Comparison of ENCODE assay signal across 8 cellular contexts in the genomic region with DNA sequence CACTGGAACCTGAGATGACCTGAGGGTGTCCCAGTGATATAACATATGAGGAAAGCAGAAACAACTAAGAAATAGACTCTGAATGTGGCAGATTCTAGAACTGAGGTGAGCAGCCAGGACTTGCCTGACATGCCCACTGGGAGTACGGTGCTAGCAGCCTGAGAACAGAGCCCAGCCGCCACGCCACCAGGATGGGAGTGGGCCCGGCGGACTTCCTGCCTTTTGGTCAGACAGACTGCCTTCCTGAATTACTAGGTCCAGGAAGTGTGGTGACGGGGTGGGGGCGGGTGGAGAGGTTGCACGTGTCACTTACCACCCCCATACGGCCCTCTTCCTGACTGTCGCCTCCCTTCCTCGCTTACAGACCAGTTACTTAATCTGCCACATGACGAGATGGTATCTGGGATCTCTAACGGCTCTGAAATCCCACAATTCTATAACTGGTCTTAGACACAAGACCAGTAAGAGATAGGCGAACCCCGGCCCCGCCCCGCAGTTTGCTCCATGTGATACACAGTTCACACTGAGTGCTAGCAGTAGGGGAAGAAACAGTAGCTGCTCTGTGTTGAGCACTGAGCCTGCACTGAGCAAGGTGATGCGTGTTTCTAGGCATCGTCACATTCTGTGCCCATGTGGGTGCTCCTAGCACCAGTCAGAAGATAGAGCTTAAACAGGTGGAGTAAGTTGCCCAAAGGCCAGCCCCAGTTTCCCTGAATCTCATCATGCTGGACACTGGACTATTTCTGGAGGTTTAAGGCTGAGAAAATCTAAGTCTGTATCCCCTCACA.
DNase-seq lines count a peak whose midpoint lies in the region; ATAC-seq and TF ChIP-seq lines count a peak whose summit lies in the region.

No MANE protein-coding gene starts in this region.

- BruUV-seq in mammary epithelial cell (replicated peaks; lab: Mats Ljungman, UMichigan): no TSS peak

- no peak for ATAC-seq in HG02970 (IDR thresholded peaks at IDR 0.05; ENCODE audit: low FRiP score, unreplicated experiment)

- H3K36me3 ChIP-seq in liver (ENCODE audit: control insufficient read depth in 4 of 4, insufficient read depth in 3 of 4, low read depth in 1 of 4, low read length in 3 of 4): no peaks in the 10 kb centered on the region
- H3K36me3 ChIP-seq in mammary epithelial cell (ENCODE audit: insufficient read depth, low read length): no peaks in the 10 kb centered on the region

- H3K27me3 ChIP-seq in liver (ENCODE audit: control insufficient read depth in 4 of 4, insufficient read depth in 4 of 4, low read length in 3 of 4): no peaks in the 10 kb centered on the region
- peaks cover 1% of the 10 kb centered on the region for H3K27me3 ChIP-seq in mammary epithelial cell (ENCODE audit: insufficient read depth, low read length)

- H3K4me1 ChIP-seq in liver (ENCODE audit: control insufficient read depth in 4 of 4, insufficient read depth in 4 of 4, low read length in 3 of 4): peaks cover 2 to 11% (median 7%) of the 10 kb centered on the region in 4 donors
- H3K4me1 ChIP-seq in mammary epithelial cell (ENCODE audit: insufficient read depth, low read length): no peaks in the 10 kb centered on the region

- H3K27ac Mint-ChIP-seq in activated T-helper 2 cell treated with anti-CD3 and anti-CD28 coated beads, Interferon-gamma antibody, Interleukin-2, Interleukin-4, amounts not matched to agents 10 μg/mL and 5 μg/mL and 100 μg/mL, durations not matched to agents 14 hours and 24 hours and 36 hours: peak overlapping the region; percentile 61

- H3K27me3 Mint-ChIP-seq in activated T-helper 2 cell treated with anti-CD3 and anti-CD28 coated beads, Interferon-gamma antibody, Interleukin-2, Interleukin-4, amounts not matched to agents 10 μg/mL and 5 μg/mL and 100 μg/mL, durations not matched to agents 14 hours and 24 hours and 36 hours (ENCODE audit: low read depth): peaks cover 2% of the 10 kb centered on the region

- H3K9me3 Mint-ChIP-seq in activated T-helper 2 cell treated with anti-CD3 and anti-CD28 coated beads, Interferon-gamma antibody, Interleukin-2, Interleukin-4, amounts not matched to agents 10 μg/mL and 5 μg/mL and 100 μg/mL, durations not matched to agents 14 hours and 24 hours and 36 hours: peaks cover 10% of the 10 kb centered on the region

- no peak overlapping the region for H3K27ac ChIP-seq in liver (ENCODE audit: low read depth in 1 of 2, low read length in 2 of 2)
- no peak overlapping the region for H3K27ac ChIP-seq in mammary epithelial cell (ENCODE audit: insufficient read depth, low read depth, low read length)

- no peaks in the 10 kb centered on the region for H4K20me1 ChIP-seq in mammary epithelial cell (ENCODE audit: insufficient read depth, low read length)

- H2AFZ ChIP-seq in mammary epithelial cell (ENCODE audit: low read depth, low read length): no peak overlapping the region

- CTCF ChIA-PET in mammary epithelial cell (lab: Charles Lee; ENCODE audit: low non-redundant PET): no interaction called here

- in situ Hi-C loops in mammary epithelial cell (cut with MboI; ENCODE audit: low sequenced_read_pairs in 2 of 2): no loop called here

- H3K9ac ChIP-seq in liver (ENCODE audit: low read depth in 1 of 2, low read length in 2 of 2) (peak overlapping the region in 1 of 2 donors; percentile 33), mammary epithelial cell (ENCODE audit: insufficient read depth, low read length) (no peak overlapping the region)

- no peak overlapping the region for H3K4me2 ChIP-seq in mammary epithelial cell (ENCODE audit: insufficient read depth, low read depth, low read length)

- H3K4me1 Mint-ChIP-seq in activated T-helper 2 cell treated with anti-CD3 and anti-CD28 coated beads, Interferon-gamma antibody, Interleukin-2, Interleukin-4, amounts not matched to agents 10 μg/mL and 5 μg/mL and 100 μg/mL, durations not matched to agents 14 hours and 24 hours and 36 hours (ENCODE audit: low read depth): peaks cover 38% of the 10 kb centered on the region

- 65% methylated on average over 19 of the region's 19 CpGs for WGBS in liver
- WGBS in mammary epithelial cell (ENCODE audit: low coverage, missing lambda C conversion rate): 76% methylated on average over 16 of the region's 19 CpGs

- peak overlapping the region; percentile 43 for H3K4me3 Mint-ChIP-seq in activated T-helper 2 cell treated with anti-CD3 and anti-CD28 coated beads, Interferon-gamma antibody, Interleukin-2, Interleukin-4, amounts not matched to agents 10 μg/mL and 5 μg/mL and 100 μg/mL, durations not matched to agents 14 hours and 24 hours and 36 hours (ENCODE audit: low read depth)

- H3K4me3 ChIP-seq in liver (ENCODE audit: low read depth in 1 of 3, low read length in 3 of 3) (no peak overlapping the region), mammary epithelial cell (replicated peaks in 1 of 3; ENCODE audit: insufficient read depth in 1 of 3, low read depth in 2 of 3, low read length in 3 of 3) (no peak overlapping the region)

- peak; percentile 51 for DNase-seq in GM20000 (ENCODE audit: low spot score)
- DNase-seq in OCI-M1 (lab: John Stamatoyannopoulos, UW): peak; percentile 98
- DNase-seq in activated T-helper 2 cell treated with anti-CD3 and anti-CD28 coated beads, Interferon-gamma antibody, Interleukin-2, Interleukin-4, amounts not matched to agents 10 μg/mL and 5 μg/mL and 100 μg/mL, durations not matched to agents 14 hours and 24 hours and 36 hours (ENCODE audit: low spot score): peak; percentile 69
- DNase-seq in stimulated activated CD8-positive, alpha-beta memory T cell treated with anti-CD3 and anti-CD28 coated beads, Interleukin-15, amount 100 ng/mL, for 1 hour (ENCODE audit: low read depth): peak; percentile 2
- DNase-seq in NCI-H1694 treated with DMSO at 0.1 percent for 48 hours (lab: John Stamatoyannopoulos, UW): no peak
- DNase-seq in mammary epithelial cell: no peak

- dilution Hi-C loops in mammary epithelial cell (cut with HindIII; ENCODE audit: low sequenced_read_pairs): no loop called here

- H3K79me2 ChIP-seq in mammary epithelial cell (ENCODE audit: insufficient read depth, low read length): no peaks in the 10 kb centered on the region

- H3K36me3 Mint-ChIP-seq in activated T-helper 2 cell treated with anti-CD3 and anti-CD28 coated beads, Interferon-gamma antibody, Interleukin-2, Interleukin-4, amounts not matched to agents 10 μg/mL and 5 μg/mL and 100 μg/mL, durations not matched to agents 14 hours and 24 hours and 36 hours (ENCODE audit: low read depth): peaks cover 5% of the 10 kb centered on the region

- TF ChIP-seq CTCF in GM20000 (IDR thresholded peaks at IDR 0.05; ENCODE audit: extremely low read depth, missing control alignments) (no peak), liver (IDR thresholded peaks at IDR 0.05; ENCODE audit: low read depth, low read length, missing input control) (peak; percentile 9), mammary epithelial cell (conservative IDR thresholded peaks at IDR 0.05 in 1 of 2, IDR thresholded peaks at IDR 0.05 in 1 of 2; ENCODE audit: extremely low read depth in 1 of 2, insufficient read depth in 1 of 2, low read depth in 1 of 2, low read length in 2 of 2) (no peak)

- intact Hi-C loops in activated T-helper 2 cell treated with anti-CD3 and anti-CD28 coated beads, Interferon-gamma antibody, Interleukin-2, Interleukin-4, amounts not matched to agents 10 μg/mL and 5 μg/mL and 100 μg/mL, durations not matched to agents 14 hours and 24 hours and 36 hours (cut with micrococcal nuclease): loop anchor here (2.0 to 5.0 kb wide), 2 partner anchors 51 to 118 kb away; a partner anchor contains a TSS
- intact Hi-C loops in mammary epithelial cell (cut with micrococcal nuclease): no loop called here

- H3K9me3 ChIP-seq in liver (ENCODE audit: control insufficient read depth in 4 of 4, low read length in 3 of 4): no peaks in the 10 kb centered on the region
- peaks cover 2% of the 10 kb centered on the region for H3K9me3 ChIP-seq in mammary epithelial cell (replicated peaks; ENCODE audit: insufficient read depth, low read length)

- TF ChIP-seq RAD21 in liver (IDR thresholded peaks at IDR 0.05): peak; percentile 13 to 57

TF ChIP-seq in liver, 16 proteins besides CTCF, POLR2A, EP300 and RAD21:
- TF ChIP-seq TAF1 (conservative IDR thresholded peaks at IDR 0.05): no peak
- TF ChIP-seq HNF4A (conservative IDR thresholded peaks at IDR 0.05): no peak
- no peak for TF ChIP-seq FOXA1 (IDR thresholded peaks at IDR 0.05)
- peak; percentile 87 for TF ChIP-seq NR2F2 (IDR thresholded peaks at IDR 0.05)
- no peak for TF ChIP-seq FOXA2 (IDR thresholded peaks at IDR 0.05)
- TF ChIP-seq, protein P1, sequence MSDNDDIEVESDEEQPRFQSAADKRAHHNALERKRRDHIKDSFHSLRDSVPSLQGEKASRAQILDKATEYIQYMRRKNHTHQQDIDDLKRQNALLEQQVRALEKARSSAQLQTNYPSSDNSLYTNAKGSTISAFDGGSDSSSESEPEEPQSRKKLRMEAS (IDR thresholded peaks at IDR 0.05): peak; percentile 50
- peak; percentile 49 for TF ChIP-seq SP1 (IDR thresholded peaks at IDR 0.05)
- TF ChIP-seq GABPA (IDR thresholded peaks at IDR 0.05 in 1 of 2, conservative IDR thresholded peaks at IDR 0.05 in 1 of 2): no peak
- TF ChIP-seq RXRA (IDR thresholded peaks at IDR 0.05): peak in 1 of 2 donors; percentile 39
TF ChIP-seq in liver: peak in this region for 4.

Comparison
In these comparisons a context has a peak if more than half of its experiments do, and no peak if none do; other contexts are left out.
1. DNase-seq: peak in GM20000 (single experiment), OCI-M1 (single experiment), activated T-helper 2 cell treated with anti-CD3 and anti-CD28 coated beads, Interferon-gamma antibody, Interleukin-2, Interleukin-4, amounts not matched to agents 10 μg/mL and 5 μg/mL and 100 μg/mL, durations not matched to agents 14 hours and 24 hours and 36 hours (single experiment) and stimulated activated CD8-positive, alpha-beta memory T cell treated with anti-CD3 and anti-CD28 coated beads, Interleukin-15, amount 100 ng/mL, for 1 hour (single experiment); none in NCI-H1694 treated with DMSO at 0.1 percent for 48 hours (single experiment) and mammary epithelial cell (single experiment).